In genomic region chr7:22561356-22561755, GRCh38 we compare ENCODE assay signal across 8 cellular contexts.
DNase-seq lines count a peak whose midpoint lies in the region; ATAC-seq and TF ChIP-seq lines count a peak whose summit lies in the region.

No MANE protein-coding gene starts in this region.

- TF ChIP-seq CTCF in cardiac muscle cell (IDR thresholded peaks at IDR 0.05; ENCODE audit: low read depth, low read length), result no peak

- in situ Hi-C loops in SK-MEL-5 (cut with HindIII; ENCODE audit: low pct_unique_long_range_greater_than_20kb, low sequenced_read_pairs), result no loop called here

- DNase-seq in SK-MEL-5 (ENCODE audit: low read depth, low spot score) (peak; percentile 91), cardiac muscle cell (ENCODE audit: low read depth in 1 of 2, low spot score in 1 of 2) (peak; percentile 92 to 99), renal cortical epithelial cell (ENCODE audit: low read depth) (peak; percentile 99)
- DNase-seq in activated CD4-positive, alpha-beta T cell treated with anti-CD3 and anti-CD28 coated beads, Interleukin-2, amount 50 U/mL, for 48 hours, result no peak
- no peak for DNase-seq in NK-92 treated with Interleukin-12 subunit alpha and Interleukin-12 subunit beta, amount 100 ng/mL, for 24 hours (lab: John Stamatoyannopoulos, UW)
- no peak for DNase-seq in stimulated activated CD4-positive, alpha-beta T cell treated with anti-CD3 and anti-CD28 coated beads, Interleukin-4, amount 100 ng/mL, for 24 hours

- no peak overlapping the region for H3K4me3 ChIP-seq in cardiac muscle cell

- H3K27ac ChIP-seq in cardiac muscle cell, result peak overlapping the region; percentile 91

- H3K36me3 ChIP-seq in ES-I3 (ENCODE audit: insufficient read depth, low read length) (no peaks in the 10 kb centered on the region), cardiac muscle cell (no peaks in the 10 kb centered on the region)

- no peaks in the 10 kb centered on the region for H3K27me3 ChIP-seq in cardiac muscle cell

- H3K9ac ChIP-seq in ES-I3 (ENCODE audit: low read depth, low read length), result peak overlapping the region; percentile 48

- no peaks in the 10 kb centered on the region for H3K9me3 ChIP-seq in ES-I3 (ENCODE audit: control insufficient read depth, insufficient read depth, low read length)
- H3K9me3 ChIP-seq in cardiac muscle cell (ENCODE audit: low read depth), result no peaks in the 10 kb centered on the region

- peaks cover 69% of the 10 kb centered on the region for H3K4me1 ChIP-seq in ES-I3 (ENCODE audit: insufficient read depth, low read length)
- H3K4me1 ChIP-seq in cardiac muscle cell (ENCODE audit: low read depth), result peaks cover 26% of the 10 kb centered on the region

- ATAC-seq in GM19395 (IDR thresholded peaks at IDR 0.05; ENCODE audit: unreplicated experiment), result no peak

Comparison
In these comparisons a context has a peak if more than half of its experiments do, and no peak if none do; other contexts are left out.
1. DNase-seq: peak in SK-MEL-5 (single experiment), cardiac muscle cell (2 of 2) and renal cortical epithelial cell (single experiment); none in activated CD4-positive, alpha-beta T cell treated with anti-CD3 and anti-CD28 coated beads, Interleukin-2, amount 50 U/mL, for 48 hours (0 of 2), NK-92 treated with Interleukin-12 subunit alpha and Interleukin-12 subunit beta, amount 100 ng/mL, for 24 hours (single experiment) and stimulated activated CD4-positive, alpha-beta T cell treated with anti-CD3 and anti-CD28 coated beads, Interleukin-4, amount 100 ng/mL, for 24 hours (single experiment).